In the genomic region with DNA sequence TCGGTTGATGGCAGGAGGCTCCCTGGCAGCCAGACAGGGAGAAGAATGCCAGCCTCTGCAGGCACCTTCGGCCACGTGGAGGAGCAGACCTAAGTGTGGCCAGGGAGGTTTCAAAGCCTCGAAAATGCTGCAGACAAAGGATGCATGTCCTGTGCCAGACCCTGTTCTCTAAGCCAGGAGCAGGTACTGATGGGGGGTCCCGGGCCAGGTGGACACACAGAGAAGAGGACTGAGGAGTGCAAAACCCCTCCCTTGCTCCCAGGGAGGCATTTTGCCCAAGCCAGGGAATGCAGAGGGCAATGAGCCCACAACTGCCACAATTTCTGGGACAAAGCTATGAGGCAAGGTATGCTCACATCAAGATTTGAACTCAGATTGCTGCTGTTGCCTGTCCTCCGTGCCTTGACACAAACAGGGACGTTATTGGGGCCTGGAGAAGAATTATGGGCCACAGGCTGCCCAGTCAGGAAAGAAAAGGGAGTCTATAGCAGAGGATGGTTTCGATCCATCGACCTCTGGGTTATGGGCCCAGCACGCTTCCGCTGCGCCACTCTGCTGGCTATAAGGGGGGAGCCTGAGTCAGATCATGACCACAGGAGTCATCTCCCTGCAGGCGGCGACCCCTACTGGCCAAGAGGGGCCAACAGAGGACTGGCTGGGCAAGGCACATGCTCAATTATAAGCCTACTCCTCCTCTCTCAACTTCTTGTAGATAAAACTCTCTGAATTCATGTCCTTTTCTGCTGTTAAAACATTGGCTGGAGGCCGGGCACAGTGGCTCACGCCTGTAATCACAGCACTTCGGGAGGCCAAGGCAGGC, we compare ENCODE assay signal across 8 cellular contexts. TPM values are rescaled to one million over a fixed set of nuclear protein-coding genes. Genes with fewer than 3 reads are reported as not detected.
A peak's percentile ranks its signal among the peaks of the same experiment; 100 is the strongest.
DNase-seq lines count a peak whose midpoint lies in the region; ATAC-seq and TF ChIP-seq lines count a peak whose summit lies in the region.

No MANE protein-coding gene starts in this region.

- intact Hi-C loops in Panc1 (cut with micrococcal nuclease; ENCODE audit: unreplicated experiment), result no loop called here
- intact Hi-C loops in esophagus muscularis mucosa (cut with DNase I), result loop anchor here (5.0 kb wide), 1 partner anchor 33 kb away; no protein-coding TSS in a partner anchor

- peak overlapping the region; percentile 51 for H3K4me3 Mint-ChIP-seq in activated T-cell treated with anti-CD3 and anti-CD28 coated beads, Interleukin-2, amount 50 U/mL, for 24 hours

- peaks cover under 1% of the 10 kb centered on the region for H3K36me3 Mint-ChIP-seq in activated T-cell treated with anti-CD3 and anti-CD28 coated beads, Interleukin-2, amount 50 U/mL, for 24 hours (ENCODE audit: low read depth)

- peaks cover 27% of the 10 kb centered on the region for H3K4me1 Mint-ChIP-seq in activated T-cell treated with anti-CD3 and anti-CD28 coated beads, Interleukin-2, amount 50 U/mL, for 24 hours (ENCODE audit: low read depth)

- peak; percentile 99 for DNase-seq in CMK (ENCODE audit: low read depth)
- peak; percentile 97 for DNase-seq in Panc1 (ENCODE audit: low read depth, low spot score)
- peak; percentile 96 for DNase-seq in activated T-cell treated with anti-CD3 and anti-CD28 coated beads, Interleukin-2, amount 50 U/mL, for 24 hours
- DNase-seq in esophagus muscularis mucosa (ENCODE audit: extremely low spot score), result peak; percentile 98
- DNase-seq in myocyte (ENCODE audit: low read depth), result peak; percentile 95
- peak; percentile 76 to 78 for DNase-seq in stimulated activated CD8-positive, alpha-beta memory T cell treated with anti-CD3 and anti-CD28 coated beads, Interleukin-7, amount 100 ng/mL, for 4 hours (ENCODE audit: low read depth in 2 of 2)

- TF ChIP-seq RAD21 in Ishikawa (IDR thresholded peaks at IDR 0.05; ENCODE audit: low read depth), result peak; percentile 64

- H3K4me1 ChIP-seq in Panc1 (ENCODE audit: control insufficient read depth, insufficient read depth, low read length) (peaks cover 32% of the 10 kb centered on the region), esophagus muscularis mucosa (peaks cover 24 to 51% (median 49%) of the 10 kb centered on the region in 4 donors)

- H3K9me3 ChIP-seq in Panc1 (ENCODE audit: control insufficient read depth, insufficient read depth, low read depth, low read length) (no peaks in the 10 kb centered on the region), esophagus muscularis mucosa (no peaks in the 10 kb centered on the region)

- TF ChIP-seq EP300 in Ishikawa (IDR thresholded peaks at IDR 0.05; ENCODE audit: borderline replicate concordance) (0 out of 2 replicates have a peak, but pooled peaks have one; percentile 4), esophagus muscularis mucosa (IDR thresholded peaks at IDR 0.05) (no peak)

- no peak for TF ChIP-seq POLR2A in esophagus muscularis mucosa (IDR thresholded peaks at IDR 0.05; ENCODE audit: low read depth)

- CTCF ChIA-PET in Panc1 (lab: Charles Lee), result interaction anchor here (0.6 to 1.5 kb wide), 6 partner anchors 12 to 60 kb away, joined by 3 to 10 read pairs (median 4); no protein-coding TSS in a partner anchor

- peak overlapping the region; percentile 30 to 60 for H3K4me3 ChIP-seq in Panc1 (ENCODE audit: low read depth in 2 of 2, low read length in 2 of 2)
- H3K4me3 ChIP-seq in esophagus muscularis mucosa, result peak overlapping the region in 1 of 4 donors; percentile 13

- peak overlapping the region; percentile 89 for H3K27ac Mint-ChIP-seq in activated T-cell treated with anti-CD3 and anti-CD28 coated beads, Interleukin-2, amount 50 U/mL, for 24 hours

- H3K27me3 ChIP-seq in Panc1 (ENCODE audit: control insufficient read depth, insufficient read depth, low read length) (no peaks in the 10 kb centered on the region), esophagus muscularis mucosa (no peaks in the 10 kb centered on the region)

- no peaks in the 10 kb centered on the region for H3K27me3 Mint-ChIP-seq in activated T-cell treated with anti-CD3 and anti-CD28 coated beads, Interleukin-2, amount 50 U/mL, for 24 hours

- BruUV-seq in Panc1 (replicated peaks; lab: Mats Ljungman, UMichigan), result TSS peak; percentile 100

- peak overlapping the region; percentile 82 for H3K27ac ChIP-seq in Panc1 (ENCODE audit: low read length)
- peak overlapping the region; percentile 86 to 95 (median 95) for H3K27ac ChIP-seq in esophagus muscularis mucosa (replicated peaks in 1 of 4)

- ATAC-seq in GM21390 (IDR thresholded peaks at IDR 0.05; ENCODE audit: unreplicated experiment), result peak; percentile 57
- peak; percentile 91 for ATAC-seq in Panc1

- TF ChIP-seq CTCF in Panc1 (IDR thresholded peaks at IDR 0.05) (peak; percentile 98), esophagus muscularis mucosa (IDR thresholded peaks at IDR 0.05) (peak; percentile 87 to 98 (median 94))

- no peaks in the 10 kb centered on the region for H3K36me3 ChIP-seq in Panc1 (ENCODE audit: control insufficient read depth, insufficient read depth, low read length)
- H3K36me3 ChIP-seq in esophagus muscularis mucosa, result peaks cover 0 to 2% (median 0%) of the 10 kb centered on the region in 4 donors

- 7% methylated on average over 11 of the region's 17 CpGs for WGBS in esophagus muscularis mucosa

- POLR2A ChIA-PET in Panc1 (lab: Charles Lee), result interaction anchor here (0.6 to 0.7 kb wide), 2 partner anchors 25 to 303 kb away, joined by 4 to 5 read pairs; no protein-coding TSS in a partner anchor

- H3K9me3 Mint-ChIP-seq in activated T-cell treated with anti-CD3 and anti-CD28 coated beads, Interleukin-2, amount 50 U/mL, for 24 hours, result no peaks in the 10 kb centered on the region

- in situ Hi-C loops in Panc1 (cut with HindIII; ENCODE audit: low pct_unique_long_range_greater_than_20kb, low sequenced_read_pairs), result no loop called here

TF ChIP-seq in Ishikawa, 13 proteins besides CTCF, POLR2A, EP300 and RAD21:
- TF ChIP-seq TAF1 (IDR thresholded peaks at IDR 0.05; ENCODE audit: low read depth), result no peak
- TF ChIP-seq CEBPB (IDR thresholded peaks at IDR 0.05), result no peak; the same call in 1 of the 2 replicates
- peak; percentile 55 for TF ChIP-seq NFIC (IDR thresholded peaks at IDR 0.05)
- peak; percentile 96 for TF ChIP-seq ZBTB7A (IDR thresholded peaks at IDR 0.05; ENCODE audit: low read depth)
- TF ChIP-seq TEAD4 (IDR thresholded peaks at IDR 0.05), result peak; percentile 75
- TF ChIP-seq EGR1 (IDR thresholded peaks at IDR 0.05), result no peak
- no peak for TF ChIP-seq CREB1 (IDR thresholded peaks at IDR 0.05; ENCODE audit: low read depth)
- peak; percentile 74 for TF ChIP-seq TCF12 (IDR thresholded peaks at IDR 0.05; ENCODE audit: low read depth)
- TF ChIP-seq, protein P1, sequence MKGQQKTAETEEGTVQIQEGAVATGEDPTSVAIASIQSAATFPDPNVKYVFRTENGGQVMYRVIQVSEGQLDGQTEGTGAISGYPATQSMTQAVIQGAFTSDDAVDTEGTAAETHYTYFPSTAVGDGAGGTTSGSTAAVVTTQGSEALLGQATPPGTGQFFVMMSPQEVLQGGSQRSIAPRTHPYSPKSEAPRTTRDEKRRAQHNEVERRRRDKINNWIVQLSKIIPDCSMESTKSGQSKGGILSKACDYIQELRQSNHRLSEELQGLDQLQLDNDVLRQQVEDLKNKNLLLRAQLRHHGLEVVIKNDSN (IDR thresholded peaks at IDR 0.05), result peak; percentile 12
- peak; percentile 91 for TF ChIP-seq MAX (IDR thresholded peaks at IDR 0.05)

RNA-seq across cellular contexts. Expression of gene FOXK2, which starts 25.1 kb away (rescaled TPM):
- 143 TPM for total RNA-seq in Panc1 (2021; ENCODE audit: unreplicated experiment)
- 103 TPM for polyA plus RNA-seq in Panc1 (2012; ENCODE audit: insufficient read length)
- 10 to 100 TPM; 27.0 to 51.6 (median 45.3) TPM for total RNA-seq in esophagus muscularis mucosa
- total RNA-seq in myocyte, result 34.8 and 53.8 TPM in 2 replicates
- 32.3 TPM for polyA plus RNA-seq in myocyte (2012)

RNA-seq across cellular contexts. Expression of gene NARF, which starts 35.9 kb away (rescaled TPM):
- total RNA-seq in Panc1 (2021; ENCODE audit: unreplicated experiment), result 60.9 TPM
- 89.6 TPM for polyA plus RNA-seq in Panc1 (2012; ENCODE audit: insufficient read length)
- total RNA-seq in esophagus muscularis mucosa, result 10 to 100 TPM; 26.2 to 30.9 (median 29.3) TPM
- total RNA-seq in myocyte, result 55.4 and 66.1 TPM in 2 replicates
- 82.0 TPM for polyA plus RNA-seq in myocyte (2012)

RNA-seq across cellular contexts. Expression of gene CYBC1, which starts 43.9 kb away (rescaled TPM):
- total RNA-seq in Panc1 (2021; ENCODE audit: unreplicated experiment) (174 TPM), esophagus muscularis mucosa (10 to 100 TPM; 40.7 to 78.3 (median 69.7) TPM), myocyte (59.0 and 62.2 TPM in 2 replicates)
- polyA plus RNA-seq in Panc1 (2012; ENCODE audit: insufficient read length), result 161 TPM
- polyA plus RNA-seq in myocyte (2012), result 46.9 TPM
